ENCODE assay signal across 26 cellular contexts in the genomic region with DNA sequence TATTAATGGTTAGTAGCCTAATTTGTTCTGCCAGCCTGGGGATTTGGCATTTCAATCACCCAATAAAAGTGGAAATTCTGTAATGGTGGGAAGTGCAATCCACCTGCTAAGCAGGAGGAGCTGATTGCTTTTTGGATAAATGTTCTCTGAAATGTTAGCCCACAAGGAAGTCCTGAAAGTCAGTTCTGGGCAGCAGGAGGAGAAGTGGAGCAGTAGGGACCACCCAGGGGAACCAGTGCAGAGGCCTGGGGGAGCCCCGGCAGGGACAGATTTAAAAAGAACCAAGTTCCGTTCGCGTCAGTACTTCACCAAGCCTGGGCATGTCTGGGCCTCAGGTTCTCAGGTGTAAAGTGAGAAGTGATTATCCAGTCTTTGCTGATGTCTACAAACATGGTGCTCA.
"Had no signal": no experiment of that assay in that cellular context is flagged by ENCODE, and none has a peak within 500 bp of the region (broad histone marks: within the 10 kb centered on the region; RNA-seq: fewer than 3 reads in every experiment).

No MANE protein-coding gene starts in this region.

- H3K4me3 ChIP-seq: ascending aorta, MG63, SJCRH30 had no signal

- H3K36me3 Mint-ChIP-seq: activated naive CD4-positive, alpha-beta T cell treated with anti-CD3 and anti-CD28 coated beads, Interleukin-2, amount 50 U/mL, for 24 hours; brain had no signal

- H3K4me1 ChIP-seq: ascending aorta, SJCRH30 had no signal

- H3K27me3 Mint-ChIP-seq: activated CD8-positive, alpha-beta T cell treated with anti-CD3 and anti-CD28 coated beads for 36 hours; activated naive CD4-positive, alpha-beta T cell treated with anti-CD3 and anti-CD28 coated beads, Interleukin-2, amount 50 U/mL, for 24 hours; activated T-cell treated with anti-CD3 and anti-CD28 coated beads, Interleukin-2, amount 50 U/mL, for 24 hours; brain had no signal

- H3K27me3 ChIP-seq: ascending aorta, MG63, SJCRH30 had no signal

- H3K4me2 ChIP-seq: SK-N-SH had no signal

- H3K27ac Mint-ChIP-seq: activated CD8-positive, alpha-beta T cell treated with anti-CD3 and anti-CD28 coated beads for 36 hours; activated naive CD4-positive, alpha-beta T cell treated with anti-CD3 and anti-CD28 coated beads, Interleukin-2, amount 50 U/mL, for 24 hours; activated T-cell treated with anti-CD3 and anti-CD28 coated beads, Interleukin-2, amount 50 U/mL, for 24 hours; activated T-helper 1 cell treated with anti-CD3 and anti-CD28 coated beads, Interleukin-12 subunit alpha, Interleukin-12 subunit beta, Interleukin-2, Interleukin-4 antibody, amounts not matched to agents 30 ng/mL and 10 ng/mL and 1 ng/mL, durations not matched to agents 14 hours and 24 hours and 36 hours had no signal

- ATAC-seq: activated CD4-positive, CD25-positive, alpha-beta regulatory T cell treated with anti-CD3 and anti-CD28 coated beads, Interleukin-2, amount 50 U/mL, for 24 hours; activated CD8-positive, alpha-beta T cell treated with anti-CD3 and anti-CD28 coated beads for 36 hours; Panc1 had no signal

- DNase-seq: activated CD4-positive, alpha-beta T cell treated with anti-CD3 and anti-CD28 coated beads for 4 hours; activated CD8-positive, alpha-beta T cell treated with anti-CD3 and anti-CD28 coated beads for 36 hours; activated effector memory CD4-positive, alpha-beta T cell treated with Interleukin-2 at 50 U/mL for 16 hours; activated naive CD4-positive, alpha-beta T cell; activated T-cell treated with anti-CD3 and anti-CD28 coated beads, Interleukin-2, amount 50 U/mL, for 24 hours; MG63; MV-4-11; NCI-H1105; NCI-H1436; NCI-H1694 treated with DMSO at 0.1 percent for 48 hours; NCI-H2029 treated with DMSO at 0.1 percent for 48 hours; NCI-H226; NCI-H69; NK-92 treated with Interleukin-12 subunit alpha and Interleukin-12 subunit beta, amount 100 ng/mL, for 24 hours; OCI-M1; Right ventricle myocardium superior; SJCRH30; SK-N-SH; SW 1271 had no signal

- H3K9me3 ChIP-seq: ascending aorta, MG63, SJCRH30, SK-N-SH had no signal

- H3K4me3 Mint-ChIP-seq: activated CD8-positive, alpha-beta T cell treated with anti-CD3 and anti-CD28 coated beads for 36 hours; activated naive CD4-positive, alpha-beta T cell treated with anti-CD3 and anti-CD28 coated beads, Interleukin-2, amount 50 U/mL, for 24 hours; activated T-cell treated with anti-CD3 and anti-CD28 coated beads, Interleukin-2, amount 50 U/mL, for 24 hours; activated T-helper 1 cell treated with anti-CD3 and anti-CD28 coated beads, Interleukin-12 subunit alpha, Interleukin-12 subunit beta, Interleukin-2, Interleukin-4 antibody, amounts not matched to agents 30 ng/mL and 10 ng/mL and 1 ng/mL, durations not matched to agents 14 hours and 24 hours and 36 hours; brain had no signal

- H3K27ac ChIP-seq: ascending aorta, RWPE1, SJCRH30 had no signal

- H3K9me3 Mint-ChIP-seq: activated CD8-positive, alpha-beta T cell treated with anti-CD3 and anti-CD28 coated beads for 36 hours; activated naive CD4-positive, alpha-beta T cell treated with anti-CD3 and anti-CD28 coated beads, Interleukin-2, amount 50 U/mL, for 24 hours; activated T-cell treated with anti-CD3 and anti-CD28 coated beads, Interleukin-2, amount 50 U/mL, for 24 hours; activated T-helper 1 cell treated with anti-CD3 and anti-CD28 coated beads, Interleukin-12 subunit alpha, Interleukin-12 subunit beta, Interleukin-2, Interleukin-4 antibody, amounts not matched to agents 30 ng/mL and 10 ng/mL and 1 ng/mL, durations not matched to agents 14 hours and 24 hours and 36 hours; brain had no signal

- H3K36me3 ChIP-seq: ascending aorta, MG63, SJCRH30 had no signal

- H3K9ac ChIP-seq: SK-N-SH had no signal

- H3K4me1 Mint-ChIP-seq: activated naive CD4-positive, alpha-beta T cell treated with anti-CD3 and anti-CD28 coated beads, Interleukin-2, amount 50 U/mL, for 24 hours had no signal
